In genomic region chr20:31662372-31662854, GRCh38 we compare ENCODE assay signal across 10 cellular contexts. TPM values are rescaled to one million over a fixed set of nuclear protein-coding genes. Genes with fewer than 3 reads are reported as not detected.
A peak's percentile ranks its signal among the peaks of the same experiment; 100 is the strongest.
DNase-seq lines count a peak whose midpoint lies in the region; ATAC-seq, FAIRE-seq and TF ChIP-seq lines count a peak whose summit lies in the region.
"Had no signal": no experiment of that assay in that cellular context is flagged by ENCODE, and none has a peak within 500 bp of the region (broad histone marks: within the 10 kb centered on the region; RNA-seq: fewer than 3 reads in every experiment).

No MANE protein-coding gene starts in this region.

- no peaks in the 10 kb centered on the region for H3K27me3 Mint-ChIP-seq in IgD-negative memory B cell
- no peaks in the 10 kb centered on the region for H3K27me3 Mint-ChIP-seq in MCF 10A (ENCODE audit: insufficient read depth, unreplicated experiment)
- no peaks in the 10 kb centered on the region for H3K27me3 Mint-ChIP-seq in naive B cell

- DNase-seq in A549 (ENCODE audit: low read depth in 1 of 2, low spot score in 1 of 2) (no peak), MCF 10A (ENCODE audit: unreplicated experiment) (no peak), naive B cell (no peak), T-helper 9 cell (no peak), H7 (no peak), dedifferentiated amniotic fluid mesenchymal stem cell (ENCODE audit: extremely low spot score) (no peak)
- DNase-seq: activated effector memory CD4-positive, alpha-beta T cell treated with Interleukin-2 at 50 U/mL for 16 hours; NK-92 treated with Interleukin-12 subunit alpha and Interleukin-12 subunit beta, amount 100 ng/mL, for 24 hours had no signal

- no peak for TF ChIP-seq RAD21 in A549 (conservative IDR thresholded peaks at IDR 0.05 in 1 of 2, IDR thresholded peaks at IDR 0.05 in 1 of 2)

- no peak for TF ChIP-seq POLR2A in A549 (IDR thresholded peaks at IDR 0.05; ENCODE audit: low read length)

- H3K36me3 ChIP-seq in H7 (replicated peaks; ENCODE audit: control insufficient read depth, insufficient read depth, low read length), result peaks cover 4% of the 10 kb centered on the region

- BruUV-seq in MCF 10A (replicated peaks; lab: Mats Ljungman, UMichigan), result no TSS peak

- H3K4me3 ChIP-seq in A549 (peak overlapping the region; percentile 32; the same call in 2 of the 3 replicates), H7 (ENCODE audit: insufficient read depth, low read depth, low read length) (no peak overlapping the region)

- ATAC-seq in A549 (no peak), naive B cell (ENCODE audit: low read depth in 2 of 2) (no peak), GM18861 (IDR thresholded peaks at IDR 0.05; ENCODE audit: unreplicated experiment) (no peak)

- POLR2A ChIA-PET in A549 (lab: Yijun Ruan, JAX), result interaction anchor here (1.2 to 2.1 kb wide), 6 partner anchors 43 to 60 kb away, joined by 4 to 90 read pairs (median 6); partner anchors contain the start of gene BCL2L1
- POLR2A ChIA-PET in MCF 10A (lab: Yijun Ruan, JAX), result interaction anchor here (0.6 to 10.2 kb wide), 19 partner anchors 8 to 1157 kb away, joined by 3 to 259 read pairs (median 8); partner anchors contain the start of genes BCL2L1, ID1, MAPRE1 and TPX2

- H3K36me3 Mint-ChIP-seq in IgD-negative memory B cell (no peaks in the 10 kb centered on the region), MCF 10A (ENCODE audit: insufficient read depth, unreplicated experiment) (peaks cover 57% of the 10 kb centered on the region), naive B cell (no peaks in the 10 kb centered on the region)

- peak overlapping the region in 2 of 3 donors; percentile 51 to 90 for H3K27ac Mint-ChIP-seq in IgD-negative memory B cell
- no peak overlapping the region for H3K27ac Mint-ChIP-seq in MCF 10A (ENCODE audit: low read depth, unreplicated experiment)
- H3K27ac Mint-ChIP-seq in naive B cell, result peak overlapping the region; percentile 34 to 84 (median 52)

- H3K9me3 ChIP-seq in A549, result no peaks in the 10 kb centered on the region

- no peak for FAIRE-seq in A549 (lab: Jason Lieb, UNC)

- H3K4me1 Mint-ChIP-seq in IgD-negative memory B cell (peaks cover 14 to 22% (median 15%) of the 10 kb centered on the region in 3 donors), MCF 10A (ENCODE audit: insufficient read depth, unreplicated experiment) (peaks cover 21% of the 10 kb centered on the region), naive B cell (peaks cover 31 to 33% (median 31%) of the 10 kb centered on the region in 3 donors)

- peak overlapping the region in 3 of 4 donors; percentile 77 to 92 (median 81) for H3K4me3 Mint-ChIP-seq in IgD-negative memory B cell
- H3K4me3 Mint-ChIP-seq in MCF 10A (ENCODE audit: unreplicated experiment), result peak overlapping the region; percentile 58
- peak overlapping the region; percentile 54 to 91 (median 80) for H3K4me3 Mint-ChIP-seq in naive B cell

- CTCF ChIA-PET in A549 (lab: Yijun Ruan, JAX) (interaction anchor here (0.6 to 16.4 kb wide), 29 partner anchors 9 to 296 kb away, joined by 3 to 489 read pairs (median 9); partner anchors contain the start of genes BCL2L1 and TPX2), MCF 10A (lab: Yijun Ruan, JAX) (interaction anchor here (0.6 to 10.4 kb wide), 23 partner anchors 8 to 111 kb away, joined by 3 to 626 read pairs (median 14); partner anchors contain the start of gene BCL2L1)

- WGBS in A549 (ENCODE audit: missing lambda C conversion rate), result 58% methylated on average over 6 of the region's 6 CpGs

- no peak; the same call in 1 of the 3 replicates for TF ChIP-seq CTCF in A549 (IDR thresholded peaks at IDR 0.05)
- TF ChIP-seq CTCF in MCF 10A (IDR thresholded peaks at IDR 0.05; ENCODE audit: unreplicated experiment), result no peak

- H3K4me1 ChIP-seq in A549, result peaks cover 66% of the 10 kb centered on the region

- intact Hi-C loops in MCF 10A (cut with micrococcal nuclease), result no loop called here

- H3K9me3 Mint-ChIP-seq in IgD-negative memory B cell, result no peaks in the 10 kb centered on the region
- H3K9me3 Mint-ChIP-seq in MCF 10A (ENCODE audit: unreplicated experiment), result no peaks in the 10 kb centered on the region
- no peaks in the 10 kb centered on the region for H3K9me3 Mint-ChIP-seq in naive B cell

- H3K27me3 ChIP-seq in H7 (ENCODE audit: control insufficient read depth, insufficient read depth, low read length), result no peaks in the 10 kb centered on the region

- H3K27ac ChIP-seq in A549, result peak overlapping the region; percentile 85 to 88

- H3K4me2 ChIP-seq in A549, result peak overlapping the region; percentile 90

- no peak for TF ChIP-seq EP300 in A549 (IDR thresholded peaks at IDR 0.05)

TF ChIP-seq in A549, 52 proteins besides CTCF, POLR2A, EP300 and RAD21:
- TF ChIP-seq CBX8 (IDR thresholded peaks at IDR 0.05) (no peak), ZFP36 (IDR thresholded peaks at IDR 0.05; ENCODE audit: borderline replicate concordance, partially characterized antibody) (peak; percentile 18)

RNA-seq across cellular contexts. Expression of gene COX4I2, which starts 24.7 kb away (rescaled TPM):
- polyA plus RNA-seq in A549 (2011; rRNA removed), result not detected in 2 replicates
- not detected in 2 replicates for polyA plus RNA-seq in A549 (2012; cell fraction: cytosol; rRNA removed)
- polyA plus RNA-seq in A549 (2012; cell fraction: nucleus; rRNA removed), result not detected in 2 replicates
- polyA plus RNA-seq in A549 (2017; fragmentation: RNase III; extraction: RNeasy Plus Mini Kit Qiagen cat#74134 plus additional on column Dnase treatment), result not detected in 3 replicates
- not detected in 2 replicates for polyA minus RNA-seq in A549 (2011; rRNA and poly(A)+ RNA removed)
- 0.38 TPM for polyA plus RNA-seq in IgD-negative memory B cell
- total RNA-seq in MCF 10A (2022), result not detected in 2 replicates
- 1 to 10 TPM in 3 of 6 donors, under 1 TPM in 1, not detected in 2; 0.64 to 2.8 (median 1.4) TPM for polyA plus RNA-seq in naive B cell (ENCODE audit: low read depth in 6 of 6)
- total RNA-seq in H7 (2014; rRNA removed; shearing (Covaris generic)), result 0.21 TPM in 1 of 2 replicates, not detected in the other

RNA-seq across cellular contexts. Expression of gene ID1, which starts 57.3 kb away (rescaled TPM):
- polyA plus RNA-seq in A549 (2011; rRNA removed) (237 and 250 TPM in 2 replicates), A549 (2017; fragmentation: RNase III; extraction: RNeasy Plus Mini Kit Qiagen cat#74134 plus additional on column Dnase treatment) (257 to 432 TPM (median 387 TPM) in 3 replicates), IgD-negative memory B cell (2.2 TPM), naive B cell (ENCODE audit: low read depth in 6 of 6) (1 to 10 TPM in 2 of 6 donors, under 1 TPM in 2, not detected in 2; 0.86 to 2.0 (median 1.1) TPM)
- polyA plus RNA-seq in A549 (2012; cell fraction: cytosol; rRNA removed), result 951 and 1,146 TPM in 2 replicates
- 1,622 and 2,122 TPM in 2 replicates for polyA plus RNA-seq in A549 (2012; cell fraction: nucleus; rRNA removed)
- 188 and 250 TPM in 2 replicates for polyA minus RNA-seq in A549 (2011; rRNA and poly(A)+ RNA removed)
- total RNA-seq in MCF 10A (2022), result 35.7 and 38.4 TPM in 2 replicates
- 424 and 491 TPM in 2 replicates for total RNA-seq in H7 (2014; rRNA removed; shearing (Covaris generic))

Comparison
In these comparisons a context has a peak if more than half of its experiments do, and no peak if none do; other contexts are left out.
1. RNA of gene ID1, which starts 57.3 kb away (polyA plus RNA-seq): 237 to 2,122 TPM in A549; 2.2 TPM in IgD-negative memory B cell (single experiment) and 0.86 to 2.0 TPM in naive B cell; every median in the first group is over 10 times any median in the second.
2. Peak in every context shown above with its lines, with median percentiles within 50 percentile points of each other: H3K4me3 Mint-ChIP-seq.